ENCODE assay signal across 1 cellular context in the genomic region with DNA sequence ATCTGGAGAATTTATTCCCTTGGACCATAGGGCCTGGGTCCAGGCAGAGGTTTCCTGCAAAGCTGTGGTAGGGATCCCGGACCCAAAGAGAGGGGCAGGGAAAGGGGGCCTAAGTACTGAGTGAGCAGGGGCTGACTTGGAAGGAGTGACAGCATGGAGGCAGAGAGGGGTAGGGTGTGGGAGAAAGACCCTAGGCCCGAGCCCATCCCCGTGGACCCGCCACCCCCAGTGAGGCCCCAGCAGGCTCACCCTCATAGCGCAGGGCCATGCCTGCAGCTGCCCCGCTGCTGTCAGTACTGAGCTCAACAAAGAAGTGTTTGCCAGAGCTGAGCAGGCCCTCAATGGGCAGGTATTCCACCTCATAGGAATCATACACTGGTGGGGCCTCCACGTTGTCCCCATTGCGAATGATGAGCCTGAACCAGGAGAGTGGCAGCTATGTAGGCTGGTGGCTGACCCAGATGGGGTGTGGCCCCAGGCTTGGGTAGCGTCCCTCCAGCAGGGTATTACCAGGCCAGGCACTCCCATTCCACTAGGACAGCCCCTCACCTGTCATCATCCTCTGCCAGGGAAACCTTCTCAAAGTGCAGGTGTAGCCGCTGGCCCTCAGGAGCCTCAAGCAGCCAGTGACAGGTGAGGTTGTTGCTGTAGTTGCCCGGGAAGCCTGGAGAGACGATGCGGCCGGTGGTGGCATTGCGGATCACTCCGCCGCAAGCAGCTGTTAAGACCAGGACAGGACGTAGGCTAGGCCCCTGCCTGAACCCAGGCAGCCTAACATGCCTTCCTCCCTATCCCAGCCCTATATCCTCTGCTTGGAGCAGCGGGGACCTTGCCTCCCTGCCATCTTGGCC.
TF ChIP-seq lines count a peak whose summit lies in the region.

No MANE protein-coding gene starts in this region.

TF ChIP-seq in IMR-90, 13 proteins besides CTCF, POLR2A, EP300 and RAD21:
- TF ChIP-seq RFX5 (IDR thresholded peaks at IDR 0.05; ENCODE audit: low read depth, low read length) (no peak), SMC3 (IDR thresholded peaks at IDR 0.05; ENCODE audit: low read depth, low read length) (no peak), MAZ (IDR thresholded peaks at IDR 0.05; ENCODE audit: borderline replicate concordance, low read depth, low read length) (no peak), NFE2L2 (IDR thresholded peaks at IDR 0.05; ENCODE audit: low read depth, low read length) (no peak)
- TF ChIP-seq, protein P1, sequence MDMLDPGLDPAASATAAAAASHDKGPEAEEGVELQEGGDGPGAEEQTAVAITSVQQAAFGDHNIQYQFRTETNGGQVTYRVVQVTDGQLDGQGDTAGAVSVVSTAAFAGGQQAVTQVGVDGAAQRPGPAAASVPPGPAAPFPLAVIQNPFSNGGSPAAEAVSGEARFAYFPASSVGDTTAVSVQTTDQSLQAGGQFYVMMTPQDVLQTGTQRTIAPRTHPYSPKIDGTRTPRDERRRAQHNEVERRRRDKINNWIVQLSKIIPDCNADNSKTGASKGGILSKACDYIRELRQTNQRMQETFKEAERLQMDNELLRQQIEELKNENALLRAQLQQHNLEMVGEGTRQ (IDR thresholded peaks at IDR 0.05; ENCODE audit: low read depth, low read length): no peak
